In genomic region chr16:56997931-56998330, GRCh38 we compare ENCODE assay signal across 19 cellular contexts. TPM values are rescaled to one million over a fixed set of nuclear protein-coding genes. Genes with fewer than 3 reads are reported as not detected.
DNase-seq lines count a peak whose midpoint lies in the region; ATAC-seq and TF ChIP-seq lines count a peak whose summit lies in the region.
"Had no signal": no experiment of that assay in that cellular context is flagged by ENCODE, and none has a peak within 500 bp of the region (broad histone marks: within the 10 kb centered on the region; RNA-seq: fewer than 3 reads in every experiment).

No MANE protein-coding gene starts in this region.

- peak overlapping the region in 1 of 2 donors; percentile 12 for H3K4me3 ChIP-seq in CD4-positive, alpha-beta memory T cell (ENCODE audit: low read length in 2 of 2)
- H3K4me3 ChIP-seq: lung, pancreas had no signal

- H3K4me1 Mint-ChIP-seq in activated CD4-positive, alpha-beta T cell treated with anti-CD3 and anti-CD28 coated beads for 36 hours, result peaks cover 93% of the 10 kb centered on the region
- peaks cover 69 to 99% (median 83%) of the 10 kb centered on the region in 4 donors for H3K4me1 Mint-ChIP-seq in CD4-positive, alpha-beta memory T cell
- peaks cover 54% of the 10 kb centered on the region for H3K4me1 Mint-ChIP-seq in activated T-helper 17 cell treated with anti-CD3 and anti-CD28 coated beads, Interleukin-2, amount 50 U/mL, for 72 hours
- peaks cover 71 to 80% of the 10 kb centered on the region in 2 donors for H3K4me1 Mint-ChIP-seq in natural killer cell

- H3K27ac Mint-ChIP-seq in activated CD4-positive, alpha-beta T cell treated with anti-CD3 and anti-CD28 coated beads for 36 hours, result peak overlapping the region; percentile 98
- H3K27ac Mint-ChIP-seq in CD4-positive, alpha-beta memory T cell, result peak overlapping the region; percentile 89 to 98 (median 97)
- peak overlapping the region; percentile 96 for H3K27ac Mint-ChIP-seq in activated T-helper 17 cell treated with anti-CD3 and anti-CD28 coated beads, Interleukin-2, amount 50 U/mL, for 72 hours
- peak overlapping the region; percentile 92 to 95 for H3K27ac Mint-ChIP-seq in natural killer cell

- no peaks in the 10 kb centered on the region for H3K9me3 ChIP-seq in CD4-positive, alpha-beta memory T cell (ENCODE audit: control insufficient read depth in 1 of 2, low read length in 2 of 2)
- H3K9me3 ChIP-seq: pancreas had no signal

- POLR2A ChIA-PET in activated CD4-positive, alpha-beta T cell treated with anti-CD3 and anti-CD28 coated beads for 36 hours (lab: Charles Lee), result interaction anchor here (0.6 kb wide), 1 partner anchor 294 kb away, joined by 3 read pairs; no protein-coding TSS in a partner anchor
- POLR2A ChIA-PET in CD4-positive, alpha-beta memory T cell (lab: Charles Lee; ENCODE audit: partially characterized antibody), result interaction anchor here (0.8 to 6.3 kb wide), 8 partner anchors 11 to 66 kb away, joined by 4 to 104 read pairs (median 9); partner anchors contain the start of genes HERPUD1 and NLRC5

- no peak overlapping the region for H3K4me3 Mint-ChIP-seq in activated CD4-positive, alpha-beta T cell treated with anti-CD3 and anti-CD28 coated beads for 36 hours
- peak overlapping the region in 7 of 8 donors; percentile 39 to 90 (median 80) for H3K4me3 Mint-ChIP-seq in CD4-positive, alpha-beta memory T cell
- peak overlapping the region; percentile 90 for H3K4me3 Mint-ChIP-seq in activated T-helper 17 cell treated with anti-CD3 and anti-CD28 coated beads, Interleukin-2, amount 50 U/mL, for 72 hours
- H3K4me3 Mint-ChIP-seq in natural killer cell, result no peak overlapping the region

- no peaks in the 10 kb centered on the region for H3K27me3 Mint-ChIP-seq in activated CD4-positive, alpha-beta T cell treated with anti-CD3 and anti-CD28 coated beads for 36 hours
- H3K27me3 Mint-ChIP-seq in CD4-positive, alpha-beta memory T cell, result no peaks in the 10 kb centered on the region
- H3K27me3 Mint-ChIP-seq in activated T-helper 17 cell treated with anti-CD3 and anti-CD28 coated beads, Interleukin-2, amount 50 U/mL, for 72 hours, result no peaks in the 10 kb centered on the region
- H3K27me3 Mint-ChIP-seq in natural killer cell (ENCODE audit: low read depth in 2 of 2), result no peaks in the 10 kb centered on the region

- ATAC-seq in activated CD4-positive, alpha-beta T cell treated with anti-CD3 and anti-CD28 coated beads for 36 hours, result no peak
- ATAC-seq in activated T-helper 17 cell treated with anti-CD3 and anti-CD28 coated beads, Interleukin-2, amount 50 U/mL, for 72 hours (replicated peaks), result no peak
- ATAC-seq in natural killer cell, result no peak
- ATAC-seq in GM21360 (IDR thresholded peaks at IDR 0.05; ENCODE audit: unreplicated experiment), result no peak
- ATAC-seq: pancreas had no signal

- H3K27me3 ChIP-seq in CD4-positive, alpha-beta memory T cell (ENCODE audit: insufficient read depth, low read length), result no peaks in the 10 kb centered on the region
- H3K27me3 ChIP-seq: pancreas had no signal

- CTCF ChIA-PET in activated CD4-positive, alpha-beta T cell treated with anti-CD3 and anti-CD28 coated beads for 36 hours (lab: Charles Lee), result interaction anchor here (2.6 kb wide), 1 partner anchor 86 kb away, joined by 9 read pairs; no protein-coding TSS in a partner anchor
- CTCF ChIA-PET in CD4-positive, alpha-beta memory T cell (lab: Charles Lee; ENCODE audit: partially characterized antibody), result interaction anchor here (1.1 to 1.5 kb wide), 4 partner anchors 12 to 34 kb away, joined by 4 to 8 read pairs (median 4); no protein-coding TSS in a partner anchor

- peaks cover 59% of the 10 kb centered on the region for H3K36me3 Mint-ChIP-seq in activated CD4-positive, alpha-beta T cell treated with anti-CD3 and anti-CD28 coated beads for 36 hours (ENCODE audit: low read depth)
- peaks cover 29 to 75% of the 10 kb centered on the region in 2 donors for H3K36me3 Mint-ChIP-seq in CD4-positive, alpha-beta memory T cell
- H3K36me3 Mint-ChIP-seq in activated T-helper 17 cell treated with anti-CD3 and anti-CD28 coated beads, Interleukin-2, amount 50 U/mL, for 72 hours (ENCODE audit: low read depth), result peaks cover 63% of the 10 kb centered on the region
- peaks cover 7% of the 10 kb centered on the region for H3K36me3 Mint-ChIP-seq in natural killer cell

- H3K4me1 ChIP-seq in CD4-positive, alpha-beta memory T cell (ENCODE audit: insufficient read depth, low read length), result peaks cover 95% of the 10 kb centered on the region
- H3K4me1 ChIP-seq: pancreas had no signal

- H3K9me3 Mint-ChIP-seq in activated CD4-positive, alpha-beta T cell treated with anti-CD3 and anti-CD28 coated beads for 36 hours (ENCODE audit: low read depth), result no peaks in the 10 kb centered on the region
- H3K9me3 Mint-ChIP-seq in CD4-positive, alpha-beta memory T cell, result no peaks in the 10 kb centered on the region
- H3K9me3 Mint-ChIP-seq in activated T-helper 17 cell treated with anti-CD3 and anti-CD28 coated beads, Interleukin-2, amount 50 U/mL, for 72 hours, result no peaks in the 10 kb centered on the region
- no peaks in the 10 kb centered on the region for H3K9me3 Mint-ChIP-seq in natural killer cell

- intact Hi-C loops in activated CD4-positive, alpha-beta T cell treated with anti-CD3 and anti-CD28 coated beads for 36 hours (cut with DNase I, micrococcal nuclease), result loop anchor here in 1 of 2 experiments (10.0 kb wide), 1 partner anchor 803 kb away; the partner anchor contains the start of gene GNAO1
- intact Hi-C loops in CD4-positive, alpha-beta memory T cell (cut with micrococcal nuclease), result no loop called here
- intact Hi-C loops in natural killer cell (cut with micrococcal nuclease), result no loop called here

- H3K36me3 ChIP-seq in CD4-positive, alpha-beta memory T cell (ENCODE audit: insufficient read depth, low read length), result peaks cover 4% of the 10 kb centered on the region
- H3K36me3 ChIP-seq: pancreas had no signal

- DNase-seq in activated CD4-positive, alpha-beta T cell treated with anti-CD3 and anti-CD28 coated beads for 36 hours, result no peak
- no peak for DNase-seq in activated CD4-positive, alpha-beta T cell treated with anti-CD3 and anti-CD28 coated beads for 1 hour
- DNase-seq in CD4-positive, alpha-beta memory T cell, result no peak
- DNase-seq in natural killer cell (no peak), HT-29 (ENCODE audit: low spot score) (no peak), NCI-H1417 treated with DMSO at 0.1 percent for 48 hours (lab: John Stamatoyannopoulos, UW) (no peak)
- DNase-seq: 8988T; activated CD4-positive, alpha-beta T cell treated with anti-CD3 and anti-CD28 coated beads, Interleukin-2, amount 50 U/mL, for 1 hour; NCI-H1092 treated with DMSO at 0.1 percent for 48 hours; NCI-H510A; pancreas; RPMI8226; stimulated activated CD4-positive, alpha-beta T cell treated with anti-CD3 and anti-CD28 coated beads, Interleukin-2, amount 100 ng/mL, for 48 hours had no signal

- no peak for TF ChIP-seq CTCF in natural killer cell (IDR thresholded peaks at IDR 0.05)

- peak overlapping the region; percentile 79 for H3K27ac ChIP-seq in CD4-positive, alpha-beta memory T cell (ENCODE audit: low read depth, low read length)

RNA-seq across cellular contexts. Expression of gene NLRC5, which starts 8.6 kb away (rescaled TPM):
- total RNA-seq in activated CD4-positive, alpha-beta T cell treated with anti-CD3 and anti-CD28 coated beads for 36 hours, result 100 to 1,000 TPM; 143 to 175 TPM
- total RNA-seq in CD4-positive, alpha-beta memory T cell, result 100 to 1,000 TPM; 416 to 457 TPM
- polyA plus RNA-seq in CD4-positive, alpha-beta memory T cell, result 100 to 1,000 TPM in 1 of 2 donors, 10 to 100 TPM in 1; 41.6 to 151 TPM
- 100 to 1,000 TPM; 182 to 219 TPM for total RNA-seq in activated T-helper 17 cell treated with anti-CD3 and anti-CD28 coated beads, Interleukin-2, amount 50 U/mL, for 72 hours
- 100 to 1,000 TPM; 320 to 563 (median 535) TPM for total RNA-seq in natural killer cell
- total RNA-seq in HT-29 (2014; rRNA removed; shearing (Covaris generic)), result 4.2 and 8.2 TPM in 2 replicates

RNA-seq across cellular contexts. Expression of gene CETP, which starts 36.2 kb away (rescaled TPM):
- under 1 TPM in 1 of 2 experiments, not detected in 1; 0.14 TPM for total RNA-seq in activated CD4-positive, alpha-beta T cell treated with anti-CD3 and anti-CD28 coated beads for 36 hours
- not detected for total RNA-seq in CD4-positive, alpha-beta memory T cell
- polyA plus RNA-seq in CD4-positive, alpha-beta memory T cell, result under 1 TPM in 1 of 2 donors, not detected in 1; 0.14 TPM
- not detected for total RNA-seq in activated T-helper 17 cell treated with anti-CD3 and anti-CD28 coated beads, Interleukin-2, amount 50 U/mL, for 72 hours
- total RNA-seq in natural killer cell, result under 1 TPM in 1 of 3 donors, not detected in 2; 0.14 TPM
- total RNA-seq in HT-29 (2014; rRNA removed; shearing (Covaris generic)), result not detected in 2 replicates
- total RNA-seq: H1, LHCN-M2, myocyte had no signal
- polyA plus RNA-seq: H1 had no signal

Comparison
In these comparisons a context has a peak if more than half of its experiments do, and no peak if none do; other contexts are left out.
1. H3K4me3 Mint-ChIP-seq: peak in CD4-positive, alpha-beta memory T cell (7 of 8) and activated T-helper 17 cell treated with anti-CD3 and anti-CD28 coated beads, Interleukin-2, amount 50 U/mL, for 72 hours (single experiment); none in activated CD4-positive, alpha-beta T cell treated with anti-CD3 and anti-CD28 coated beads for 36 hours (single experiment) and natural killer cell (single experiment).
2. RNA of gene NLRC5, which starts 8.6 kb away (total RNA-seq): 320 to 563 TPM in natural killer cell, 416 to 457 TPM in CD4-positive, alpha-beta memory T cell, 182 to 219 TPM in activated T-helper 17 cell treated with anti-CD3 and anti-CD28 coated beads, Interleukin-2, amount 50 U/mL, for 72 hours and 143 to 175 TPM in activated CD4-positive, alpha-beta T cell treated with anti-CD3 and anti-CD28 coated beads for 36 hours; 4.2 to 8.2 TPM in HT-29; every median in the first group is over 10 times any median in the second.
3. Peak in every context shown above with its lines, with median percentiles within 50 percentile points of each other: H3K27ac Mint-ChIP-seq.